11 cellular contexts compared by ENCODE assay signal in genomic region chr11:113831314-113831713, GRCh38.
A peak's percentile ranks its signal among the peaks of the same experiment; 100 is the strongest.
DNase-seq lines count a peak whose midpoint lies in the region; ATAC-seq lines count a peak whose summit lies in the region.
"Had no signal": no experiment of that assay in that cellular context is flagged by ENCODE, and none has a peak within 500 bp of the region (broad histone marks: within the 10 kb centered on the region; RNA-seq: fewer than 3 reads in every experiment).

No MANE protein-coding gene starts in this region.

- DNase-seq in germinal center (ENCODE audit: low spot score) (peak; percentile 12), cortex of kidney (lab: John Stamatoyannopoulos, UW) (no peak), NCI-H146 treated with DMSO at 0.1 percent for 48 hours (lab: John Stamatoyannopoulos, UW; ENCODE audit: unreplicated experiment) (no peak)
- no peak for DNase-seq in activated CD4-positive, alpha-beta T cell treated with anti-CD3 and anti-CD28 coated beads for 4 hours
- DNase-seq: activated CD4-positive, CD25-positive, alpha-beta regulatory T cell; erythroblast; NCI-H1436; Peyer's patch had no signal

- ATAC-seq in GM18870 (IDR thresholded peaks at IDR 0.05; ENCODE audit: unreplicated experiment): peak; percentile 95
- ATAC-seq in GM21447 (IDR thresholded peaks at IDR 0.05; ENCODE audit: unreplicated experiment): peak; percentile 98
- ATAC-seq in HG03095 (IDR thresholded peaks at IDR 0.05; ENCODE audit: unreplicated experiment): peak; percentile 96
